In genomic region chr10:79434223-79434687, GRCh38 we compare ENCODE assay signal across 13 cellular contexts. TPM values are rescaled to one million over a fixed set of nuclear protein-coding genes. Genes with fewer than 3 reads are reported as not detected.
A peak's percentile ranks its signal among the peaks of the same experiment; 100 is the strongest.
DNase-seq lines count a peak whose midpoint lies in the region; ATAC-seq and TF ChIP-seq lines count a peak whose summit lies in the region.
"Had no signal": no experiment of that assay in that cellular context is flagged by ENCODE, and none has a peak within 500 bp of the region (broad histone marks: within the 10 kb centered on the region; RNA-seq: fewer than 3 reads in every experiment).

No MANE protein-coding gene starts in this region.

- ATAC-seq in activated CD4-positive, CD25-positive, alpha-beta regulatory T cell treated with anti-CD3 and anti-CD28 coated beads, Interleukin-2, amount 50 U/mL, for 24 hours = peak; percentile 86 to 92
- peak; percentile 35 for ATAC-seq in activated naive CD8-positive, alpha-beta T cell treated with anti-CD3 and anti-CD28 coated beads, Interleukin-2, amount 10 ng/mL, durations not matched to agents 7 days and 5 days (ENCODE audit: low read depth)
- no peak for ATAC-seq in HG03378 (IDR thresholded peaks at IDR 0.05; ENCODE audit: unreplicated experiment)
- ATAC-seq: naive thymus-derived CD4-positive, alpha-beta T cell had no signal

- no peaks in the 10 kb centered on the region for H3K36me3 Mint-ChIP-seq in activated naive CD8-positive, alpha-beta T cell treated with anti-CD3 and anti-CD28 coated beads, Interleukin-2, amount 10 ng/mL, durations not matched to agents 7 days and 5 days
- H3K36me3 Mint-ChIP-seq: naive thymus-derived CD4-positive, alpha-beta T cell had no signal

- no peaks in the 10 kb centered on the region for H3K27me3 ChIP-seq in layer of hippocampus (ENCODE audit: control insufficient read depth, insufficient read depth, low read length)

- H3K27ac Mint-ChIP-seq in activated naive CD8-positive, alpha-beta T cell treated with anti-CD3 and anti-CD28 coated beads, Interleukin-2, amount 10 ng/mL, durations not matched to agents 7 days and 5 days = no peak overlapping the region

- CTCF ChIA-PET in HEK293T (lab: Yijun Ruan, JAX) = interaction anchor here (1.5 kb wide), 1 partner anchor 35 kb away, joined by 3 read pairs; no protein-coding TSS in a partner anchor

- H3K4me3 Mint-ChIP-seq in activated naive CD8-positive, alpha-beta T cell treated with anti-CD3 and anti-CD28 coated beads, Interleukin-2, amount 10 ng/mL, durations not matched to agents 7 days and 5 days = no peak overlapping the region
- H3K4me3 Mint-ChIP-seq: naive thymus-derived CD4-positive, alpha-beta T cell had no signal

- H3K9me3 Mint-ChIP-seq in activated naive CD8-positive, alpha-beta T cell treated with anti-CD3 and anti-CD28 coated beads, Interleukin-2, amount 10 ng/mL, durations not matched to agents 7 days and 5 days = no peaks in the 10 kb centered on the region
- H3K9me3 Mint-ChIP-seq: naive thymus-derived CD4-positive, alpha-beta T cell had no signal

- peak overlapping the region; percentile 58 for H3K27ac ChIP-seq in layer of hippocampus (ENCODE audit: low read depth, low read length)
- peak overlapping the region; percentile 91 for H3K27ac ChIP-seq in substantia nigra (ENCODE audit: low read depth, low read length, poor library complexity, severe bottlenecking)

- peaks cover 2% of the 10 kb centered on the region for H3K27me3 Mint-ChIP-seq in activated naive CD8-positive, alpha-beta T cell treated with anti-CD3 and anti-CD28 coated beads, Interleukin-2, amount 10 ng/mL, durations not matched to agents 7 days and 5 days

- no peak for DNase-seq in activated CD4-positive, CD25-positive, alpha-beta regulatory T cell treated with anti-CD3 and anti-CD28 coated beads, Interleukin-2, amount 50 U/mL, for 72 hours
- no peak for DNase-seq in activated naive CD8-positive, alpha-beta T cell treated with anti-CD3 and anti-CD28 coated beads, Interleukin-2, amount 10 ng/mL, durations not matched to agents 7 days and 5 days
- DNase-seq in substantia nigra (lab: John Stamatoyannopoulos, UW) (no peak), Kasumi-1 (lab: John Stamatoyannopoulos, UW) (no peak), HEK293T (ENCODE audit: extremely low spot score) (no peak)
- DNase-seq: activated gamma-delta T cell; GDM1; KBM-7; naive thymus-derived CD4-positive, alpha-beta T cell; NCI-H446 treated with DMSO at 0.1 percent for 48 hours had no signal

- POLR2A ChIA-PET in activated naive CD8-positive, alpha-beta T cell treated with anti-CD3 and anti-CD28 coated beads, Interleukin-2, amount 10 ng/mL, durations not matched to agents 7 days and 5 days (lab: Charles Lee) = interaction anchor here (2.0 kb wide), 1 partner anchor 10 kb away, joined by 4 read pairs; no protein-coding TSS in a partner anchor
- POLR2A ChIA-PET in HEK293T (lab: Yijun Ruan, JAX) = interaction anchor here (2.8 kb wide), 1 partner anchor 11 kb away, joined by 11 read pairs; the partner anchor contains the start of gene ZCCHC24

- H3K4me1 Mint-ChIP-seq in activated naive CD8-positive, alpha-beta T cell treated with anti-CD3 and anti-CD28 coated beads, Interleukin-2, amount 10 ng/mL, durations not matched to agents 7 days and 5 days = peaks cover 7% of the 10 kb centered on the region

TF ChIP-seq in HEK293T, 16 proteins besides CTCF, POLR2A, EP300 and RAD21:
- TF ChIP-seq CTBP1 (IDR thresholded peaks at IDR 0.05; ENCODE audit: borderline replicate concordance) = no peak
- TF ChIP-seq ARNT (IDR thresholded peaks at IDR 0.05) = no peak
- TF ChIP-seq LEF1 (IDR thresholded peaks at IDR 0.05; ENCODE audit: borderline replicate concordance) = no peak
- TF ChIP-seq ZNF384 (IDR thresholded peaks at IDR 0.05) = no peak
- no peak for TF ChIP-seq ELF4 (IDR thresholded peaks at IDR 0.05)

RNA-seq across cellular contexts. Expression of gene ZCCHC24, which starts 11.2 kb away (rescaled TPM):
- 1 to 10 TPM; 2.4 to 3.2 TPM for total RNA-seq in activated naive CD8-positive, alpha-beta T cell treated with anti-CD3 and anti-CD28 coated beads, Interleukin-2, amount 10 ng/mL, durations not matched to agents 7 days and 5 days
